Comparison of ENCODE assay signal across 29 cellular contexts in the genomic region with DNA sequence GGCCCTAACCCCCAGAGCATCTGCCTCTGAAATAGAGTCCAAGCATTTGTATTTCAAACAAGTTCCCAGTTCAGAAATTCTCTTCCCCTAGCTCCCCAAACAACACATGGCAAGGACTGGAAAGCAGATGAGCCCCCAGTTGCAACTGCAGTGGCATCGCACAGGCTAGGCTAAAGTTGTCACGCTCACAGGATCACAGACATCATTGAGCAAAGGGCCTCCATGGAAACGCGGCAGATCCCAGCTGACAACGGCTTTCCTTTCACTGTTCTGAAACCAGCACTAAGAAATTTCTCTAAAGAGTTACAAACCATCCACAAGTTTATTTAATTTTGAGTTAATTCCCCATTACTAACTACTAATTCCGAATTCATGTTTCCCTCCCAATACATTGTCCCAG.
"Had no signal": no experiment of that assay in that cellular context is flagged by ENCODE, and none has a peak within 500 bp of the region (broad histone marks: within the 10 kb centered on the region; RNA-seq: fewer than 3 reads in every experiment).

No MANE protein-coding gene starts in this region.

- H3K36me3 ChIP-seq: SJSA1 had no signal

- H3K4me2 ChIP-seq: KMS-11, PC-9, SK-N-SH had no signal

- H3K27me3 ChIP-seq: SJSA1 had no signal

- H2AFZ ChIP-seq: PC-9 had no signal

- H3K27ac ChIP-seq: KMS-11, PC-9, SJSA1 had no signal

- DNase-seq: Karpas-422, MM.1S, MV-4-11, NCI-H1092, NCI-H1105, NCI-H1417 treated with DMSO at 0.1 percent for 48 hours, NCI-H1436 treated with DMSO at 0.1 percent for 48 hours, NCI-H1694 treated with DMSO at 0.1 percent for 48 hours, NCI-H187 treated with DMSO at 0.1 percent for 48 hours, NCI-H2029, NCI-H2081, NCI-H2171 treated with DMSO at 0.1 percent for 48 hours, NCI-H2227 treated with DMSO at 0.1 percent for 48 hours, NCI-H345, NCI-H446, NCI-H510A treated with DMSO at 0.1 percent for 48 hours, NCI-H526, NCI-H69, NCI-H748 treated with DMSO at 0.1 percent for 48 hours, NCI-H82, PC-9, Right ventricle myocardium superior, RPMI8226, SHP77 treated with DMSO at 0.1 percent for 48 hours, SK-N-SH, SW 1271 had no signal

- H3K4me1 ChIP-seq: SJSA1 had no signal

- ATAC-seq: Panc1 had no signal

- H3K9ac ChIP-seq: KMS-11, SK-N-SH had no signal

- H3K4me3 ChIP-seq: PC-9, SJSA1 had no signal

- H3K9me3 ChIP-seq: SJSA1, SK-N-SH had no signal
